8 cellular contexts compared by ENCODE assay signal in genomic region chr17:20226814-20227482, GRCh38.
A peak's percentile ranks its signal among the peaks of the same experiment; 100 is the strongest.
DNase-seq lines count a peak whose midpoint lies in the region; TF ChIP-seq lines count a peak whose summit lies in the region.

No MANE protein-coding gene starts in this region.

- TF ChIP-seq CTCF in GM13976 (IDR thresholded peaks at IDR 0.05; ENCODE audit: borderline replicate concordance, control extremely low read depth, extremely low read depth, insufficient read depth, missing control alignments) = peak; percentile 76
- TF ChIP-seq CTCF in RWPE1 (conservative IDR thresholded peaks at IDR 0.05; ENCODE audit: low read depth) = peak; percentile 78
- TF ChIP-seq CTCF in stomach (IDR thresholded peaks at IDR 0.05) = peak in 5 of 7 experiments; percentile 58 to 70 (median 63)

- H2BK5ac ChIP-seq in neuronal stem cell (ENCODE audit: low read length) = no peak overlapping the region

- H3K23ac ChIP-seq in neuronal stem cell (ENCODE audit: low read depth, low read length, poor library complexity) = no peak overlapping the region

- H3K36me3 ChIP-seq in Karpas-422 (ENCODE audit: insufficient read depth, low read length) (no peaks in the 10 kb centered on the region), neuronal stem cell (replicated peaks in 1 of 2; ENCODE audit: control insufficient read depth in 2 of 2, insufficient read depth in 2 of 2, low read length in 2 of 2) (peaks cover 12 to 49% of the 10 kb centered on the region in 2 donors), stomach (peaks cover 3 to 38% (median 23%) of the 10 kb centered on the region in 4 donors)

- in situ Hi-C loops in GM13976 (cut with MboI; ENCODE audit: low sequenced_read_pairs, unreplicated experiment) = loop anchor here (10.0 kb wide), 1 partner anchor 88 kb away; no protein-coding TSS in a partner anchor

- TF ChIP-seq EP300 in stomach (IDR thresholded peaks at IDR 0.05) = no peak

- no peaks in the 10 kb centered on the region for H4K20me1 ChIP-seq in Karpas-422 (ENCODE audit: insufficient read depth, low read depth, low read length)

- H3K4ac ChIP-seq in neuronal stem cell (ENCODE audit: low read length) = no peak overlapping the region

- no peak overlapping the region for H2AK5ac ChIP-seq in neuronal stem cell (ENCODE audit: low read depth, low read length)

- H3K79me1 ChIP-seq in neuronal stem cell (ENCODE audit: low read depth, low read length) = peaks cover 2% of the 10 kb centered on the region

- H4K91ac ChIP-seq in neuronal stem cell (ENCODE audit: low read depth, low read length, poor library complexity) = no peak overlapping the region

- POLR2A ChIA-PET in RWPE1 (lab: Yijun Ruan, JAX; ENCODE audit: low non-redundant PET) = no interaction called here

- H3K79me2 ChIP-seq in Karpas-422 (ENCODE audit: low read length) = no peaks in the 10 kb centered on the region

- TF ChIP-seq POLR2A in stomach (IDR thresholded peaks at IDR 0.05) = no peak

- no peaks in the 10 kb centered on the region for H3K9me2 ChIP-seq in Karpas-422 (replicated peaks; ENCODE audit: insufficient read depth, low read length)

- H3K18ac ChIP-seq in neuronal stem cell (ENCODE audit: low read length) = no peak overlapping the region

- H3K4me3 ChIP-seq in Karpas-422 (ENCODE audit: low read length) (no peak overlapping the region), neuronal stem cell (ENCODE audit: low read length in 2 of 2) (no peak overlapping the region), stomach (peak overlapping the region in 1 of 4 donors; percentile 1)

- H3K27me3 ChIP-seq in Karpas-422 (ENCODE audit: low read length) (no peaks in the 10 kb centered on the region), neuronal stem cell (ENCODE audit: control insufficient read depth in 3 of 3, insufficient read depth in 3 of 3, low read depth in 1 of 3, low read length in 3 of 3) (no peaks in the 10 kb centered on the region), stomach (no peaks in the 10 kb centered on the region)

- WGBS in neuronal stem cell (ENCODE audit: extremely low coverage in 2 of 2, insufficient read length in 2 of 2, insufficient replicate concordance in 1 of 2), 2 donors = no CpG with 5 or more reads among the region's 8 CpGs
- WGBS in stomach, 5 donors = 40 to 51% (median 45%) methylated on average over 7 to 8 of the region's 8 CpGs

- H2AFZ ChIP-seq in Karpas-422 (ENCODE audit: low read length) = no peak overlapping the region
- H2AFZ ChIP-seq in neuronal stem cell (ENCODE audit: low read length) = no peak overlapping the region

- CTCF ChIA-PET in RWPE1 (lab: Yijun Ruan, JAX) = interaction anchor here (0.5 to 1.1 kb wide), 10 partner anchors 10 to 560 kb away, joined by 3 to 5 read pairs (median 4); no protein-coding TSS in a partner anchor

- H3K4me2 ChIP-seq in Karpas-422 (ENCODE audit: low read depth, low read length, poor library complexity, severe bottlenecking) = no peak overlapping the region
- H3K4me2 ChIP-seq in neuronal stem cell (ENCODE audit: insufficient read depth, low read length, poor library complexity, severe bottlenecking) = peak overlapping the region; percentile 26

- no peak overlapping the region for H3K14ac ChIP-seq in neuronal stem cell (ENCODE audit: low read length)

- no peak overlapping the region for H2BK15ac ChIP-seq in neuronal stem cell (ENCODE audit: low read length)

- no peak overlapping the region for H2BK120ac ChIP-seq in neuronal stem cell (ENCODE audit: low read depth, low read length)

- no peaks in the 10 kb centered on the region for H3K4me1 ChIP-seq in Karpas-422 (ENCODE audit: low read length)
- H3K4me1 ChIP-seq in neuronal stem cell (ENCODE audit: control insufficient read depth in 2 of 2, insufficient read depth in 1 of 2, low read depth in 1 of 2, low read length in 2 of 2) = peaks cover 0 to 7% of the 10 kb centered on the region in 2 donors
- H3K4me1 ChIP-seq in stomach = peaks cover 0 to 11% (median 0%) of the 10 kb centered on the region in 4 donors

- H3K9me3 ChIP-seq in Karpas-422 (ENCODE audit: low read length) (no peaks in the 10 kb centered on the region), neuronal stem cell (replicated peaks in 1 of 2; ENCODE audit: control insufficient read depth in 2 of 2, insufficient read depth in 1 of 2, low read depth in 1 of 2, low read length in 2 of 2) (no peaks in the 10 kb centered on the region), stomach (no peaks in the 10 kb centered on the region)

- H4K8ac ChIP-seq in neuronal stem cell (ENCODE audit: low read depth, low read length) = no peak overlapping the region

- DNase-seq in GM13976 (ENCODE audit: low spot score) = peak; percentile 70
- DNase-seq in Karpas-422 = peak; percentile 86
- peak; percentile 74 for DNase-seq in RWPE1 (ENCODE audit: low spot score)
- DNase-seq in activated T-helper 1 cell treated with anti-CD3 and anti-CD28 coated beads, Interleukin-2, amount 50 U/mL, for 16 hours (ENCODE audit: low read depth in 1 of 2, low spot score in 1 of 2) = peak; percentile 50 to 60
- DNase-seq in fibroblast of the conjunctiva (ENCODE audit: low read depth) = peak; percentile 57
- DNase-seq in neuronal stem cell (ENCODE audit: low spot score) = peak; percentile 71
- peak; percentile 82 for DNase-seq in stomach
- no peak for DNase-seq in mesenteric fat pad (ENCODE audit: low spot score)

- H3K27ac ChIP-seq in Karpas-422 (ENCODE audit: low read length) = no peak overlapping the region
- H3K27ac ChIP-seq in RWPE1 = no peak overlapping the region
- H3K27ac ChIP-seq in neuronal stem cell (replicated peaks; ENCODE audit: low read length) = no peak overlapping the region
- H3K27ac ChIP-seq in stomach = no peak overlapping the region

- no peak overlapping the region for H3K9ac ChIP-seq in Karpas-422 (ENCODE audit: low read length)
- H3K9ac ChIP-seq in neuronal stem cell (ENCODE audit: low read depth, low read length, poor library complexity) = no peak overlapping the region

- intact Hi-C loops in stomach (cut with DNase I; ENCODE audit: low total_unique reads) = no loop called here

- H2BK12ac ChIP-seq in neuronal stem cell (ENCODE audit: low read length) = no peak overlapping the region
